ENCODE assay signal across 1 cellular context in genomic region chr15:57319226-57319918, GRCh38.
TF ChIP-seq lines count a peak whose summit lies in the region.

No MANE protein-coding gene starts in this region.

TF ChIP-seq in WTC11, 78 proteins besides CTCF, POLR2A, EP300 and RAD21 (continued from another document):
- TF ChIP-seq ZNF219 (CRISPR knock-in tag; IDR thresholded peaks at IDR 0.05; ENCODE audit: borderline replicate concordance): no peak
- no peak for TF ChIP-seq HMGXB4 (CRISPR knock-in tag; IDR thresholded peaks at IDR 0.05)
- no peak for TF ChIP-seq ATF6 (CRISPR knock-in tag; IDR thresholded peaks at IDR 0.05)
- 0 out of 2 replicates have a peak, but pooled peaks have one; percentile 28 for TF ChIP-seq ETV6 (CRISPR knock-in tag; IDR thresholded peaks at IDR 0.05)
- no peak for TF ChIP-seq HMGA2 (CRISPR knock-in tag; IDR thresholded peaks at IDR 0.05)
- 0 out of 2 replicates have a peak, but pooled peaks have one; percentile 49 for TF ChIP-seq PRDM15 (CRISPR knock-in tag; IDR thresholded peaks at IDR 0.05)
- TF ChIP-seq ZBTB21 (CRISPR knock-in tag; IDR thresholded peaks at IDR 0.05; ENCODE audit: borderline replicate concordance): no peak
